Comparison of ENCODE assay signal across 22 cellular contexts in genomic region chr2:216974321-216975302, GRCh38.
DNase-seq lines count a peak whose midpoint lies in the region; ATAC-seq, FAIRE-seq and TF ChIP-seq lines count a peak whose summit lies in the region.
"Had no signal": no experiment of that assay in that cellular context is flagged by ENCODE, and none has a peak within 500 bp of the region (broad histone marks: within the 10 kb centered on the region; RNA-seq: fewer than 3 reads in every experiment).

No MANE protein-coding gene starts in this region.

- H3K9ac ChIP-seq in kidney (ENCODE audit: low read length in 2 of 2): no peak overlapping the region
- H3K9ac ChIP-seq: KMS-11 had no signal

- H3K4me3 ChIP-seq in esophagus squamous epithelium: no peak overlapping the region
- H3K4me3 ChIP-seq in kidney (ENCODE audit: low read length in 2 of 2): no peak overlapping the region
- no peak overlapping the region for H3K4me3 ChIP-seq in upper lobe of right lung
- H3K4me3 ChIP-seq: prostate gland, spleen had no signal

- no peak for FAIRE-seq in kidney (lab: Jason Lieb, UNC)

- H3K36me3 ChIP-seq in esophagus squamous epithelium (no peaks in the 10 kb centered on the region), kidney (ENCODE audit: control insufficient read depth in 1 of 2, insufficient read depth in 2 of 2, low read length in 2 of 2) (no peaks in the 10 kb centered on the region), upper lobe of right lung (no peaks in the 10 kb centered on the region)
- H3K36me3 ChIP-seq: prostate gland, spleen had no signal

- TF ChIP-seq POLR2A in esophagus squamous epithelium (IDR thresholded peaks at IDR 0.05): no peak

- intact Hi-C loops in esophagus squamous epithelium (cut with DNase I) (no loop called here), kidney (cut with DNase I) (no loop called here), sciatic nerve (cut with DNase I) (loop anchor here (5.0 kb wide), 1 partner anchor 88 kb away; no protein-coding TSS in a partner anchor), upper lobe of right lung (cut with DNase I) (no loop called here)

- H3K27ac ChIP-seq in esophagus squamous epithelium (peak overlapping the region; percentile 12 to 71 (median 64)), kidney (ENCODE audit: low read depth in 2 of 2, low read length in 2 of 2) (no peak overlapping the region), upper lobe of right lung (peak overlapping the region; percentile 24)
- H3K27ac ChIP-seq: KMS-11, prostate gland, spleen had no signal

- H3K9me3 ChIP-seq in esophagus squamous epithelium (no peaks in the 10 kb centered on the region), kidney (ENCODE audit: control insufficient read depth in 1 of 2, low read length in 2 of 2) (no peaks in the 10 kb centered on the region), upper lobe of right lung (no peaks in the 10 kb centered on the region)
- H3K9me3 ChIP-seq: prostate gland had no signal

- H3K27me3 ChIP-seq in esophagus squamous epithelium (no peaks in the 10 kb centered on the region), upper lobe of right lung (no peaks in the 10 kb centered on the region)
- H3K27me3 ChIP-seq: spleen had no signal

- no peak for TF ChIP-seq CTCF in esophagus squamous epithelium (IDR thresholded peaks at IDR 0.05)
- no peak for TF ChIP-seq CTCF in kidney (IDR thresholded peaks at IDR 0.05; ENCODE audit: borderline replicate concordance, extremely low read depth, insufficient read depth)
- no peak for TF ChIP-seq CTCF in upper lobe of right lung (IDR thresholded peaks at IDR 0.05)
- no peak for TF ChIP-seq CTCF in GM10266 (IDR thresholded peaks at IDR 0.05; ENCODE audit: control insufficient read depth, insufficient read depth, low read depth, missing control alignments)

- peaks cover 0 to 27% (median 0%) of the 10 kb centered on the region in 3 donors for H3K4me1 ChIP-seq in esophagus squamous epithelium
- no peaks in the 10 kb centered on the region for H3K4me1 ChIP-seq in kidney (ENCODE audit: control insufficient read depth in 1 of 2, insufficient read depth in 1 of 2, low read depth in 1 of 2, low read length in 2 of 2)
- peaks cover 6% of the 10 kb centered on the region for H3K4me1 ChIP-seq in upper lobe of right lung
- H3K4me1 ChIP-seq: prostate gland, spleen had no signal

- no peak for DNase-seq in esophagus squamous epithelium (lab: John Stamatoyannopoulos, UW)
- DNase-seq in kidney: peak; percentile 79
- no peak for DNase-seq in sciatic nerve (ENCODE audit: low spot score)
- no peak for DNase-seq in upper lobe of right lung
- no peak for DNase-seq in GM10266 (ENCODE audit: extremely low spot score)
- DNase-seq in DMS153 (lab: John Stamatoyannopoulos, UW): no peak
- DNase-seq: activated CD4-positive, alpha-beta T cell treated with anti-CD3 and anti-CD28 coated beads for 4 hours; CD4-positive, alpha-beta memory T cell; immature natural killer cell; MV-4-11; naive B cell; NCI-H1694 treated with DMSO at 0.1 percent for 48 hours; NCI-H2227 treated with DMSO at 0.1 percent for 48 hours; NCI-H774; OCI-M1; SHP77; spleen; stimulated activated CD4-positive, alpha-beta T cell treated with anti-CD3 and anti-CD28 coated beads, Interleukin-4, amount 100 ng/mL, for 4 hours; substantia nigra had no signal

- ATAC-seq in sciatic nerve (peak; percentile 85), upper lobe of right lung (peak; percentile 21), HG03571 (IDR thresholded peaks at IDR 0.05; ENCODE audit: unreplicated experiment) (no peak)

- WGBS in esophagus squamous epithelium, 2 donors: 64 to 74% methylated on average over 10 to 11 of the region's 12 CpGs

Comparison
In these comparisons a context has a peak if more than half of its experiments do, and no peak if none do; other contexts are left out.
1. H3K27ac ChIP-seq: peak in esophagus squamous epithelium (4 of 4) and upper lobe of right lung (single experiment); none in kidney (0 of 2).